21 cellular contexts compared by ENCODE assay signal in the genomic region with DNA sequence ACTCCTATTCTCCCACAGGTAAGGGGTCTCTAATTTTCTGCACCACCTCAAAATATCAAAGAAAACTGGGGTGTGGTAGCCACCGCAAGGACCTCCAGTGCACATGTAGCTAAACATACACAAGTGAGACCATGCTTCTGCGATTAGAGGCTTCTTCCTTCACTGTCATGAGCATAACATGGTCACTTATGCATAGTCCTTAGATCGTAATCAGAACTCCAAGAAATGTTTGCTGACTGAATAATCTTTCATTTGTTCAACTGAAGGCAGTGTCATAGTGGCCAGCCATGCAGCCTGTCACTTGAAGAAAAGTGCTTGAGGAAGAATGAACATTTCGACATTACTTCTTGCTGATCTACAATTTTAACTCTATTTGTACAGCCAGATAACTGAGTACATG. TPM values are rescaled to one million over a fixed set of nuclear protein-coding genes. Genes with fewer than 3 reads are reported as not detected.
DNase-seq lines count a peak whose midpoint lies in the region; ATAC-seq and TF ChIP-seq lines count a peak whose summit lies in the region.
"Had no signal": no experiment of that assay in that cellular context is flagged by ENCODE, and none has a peak within 500 bp of the region (broad histone marks: within the 10 kb centered on the region; RNA-seq: fewer than 3 reads in every experiment).

No MANE protein-coding gene starts in this region.

- peaks cover 3% of the 10 kb centered on the region for H3K9me3 Mint-ChIP-seq in activated CD8-positive, alpha-beta T cell treated with anti-CD3 and anti-CD28 coated beads for 36 hours
- H3K9me3 Mint-ChIP-seq: CD4-positive, alpha-beta T cell had no signal

- CTCF ChIA-PET in activated CD8-positive, alpha-beta T cell treated with anti-CD3 and anti-CD28 coated beads for 36 hours (lab: Charles Lee), result no interaction called here

- no peak overlapping the region for H3K9ac ChIP-seq in SK-N-MC (ENCODE audit: insufficient read length)

- H3K4me3 ChIP-seq in AG10803 (ENCODE audit: low read length), result peak overlapping the region; percentile 29
- H3K4me3 ChIP-seq in SK-N-MC, result no peak overlapping the region
- peak overlapping the region; percentile 11 to 43 for H3K4me3 ChIP-seq in foreskin fibroblast (ENCODE audit: low read depth in 1 of 2, low read length in 2 of 2)
- H3K4me3 ChIP-seq: GM12878 had no signal

- no peak for ATAC-seq in activated CD8-positive, alpha-beta T cell treated with anti-CD3 and anti-CD28 coated beads for 36 hours
- no peak for ATAC-seq in GM18907 (IDR thresholded peaks at IDR 0.05; ENCODE audit: unreplicated experiment)
- ATAC-seq: GM12878, HepG2 had no signal

- POLR2A ChIA-PET in activated CD8-positive, alpha-beta T cell treated with anti-CD3 and anti-CD28 coated beads for 36 hours (lab: Charles Lee), result no interaction called here

- peaks cover 4% of the 10 kb centered on the region; the same call in 1 of the 2 replicates for H3K36me3 ChIP-seq in SK-N-MC (ENCODE audit: insufficient read depth, low read length)

- TF ChIP-seq CTCF in AG10803 (conservative IDR thresholded peaks at IDR 0.05; ENCODE audit: low read length), result no peak
- no peak for TF ChIP-seq CTCF in foreskin fibroblast (IDR thresholded peaks at IDR 0.05; ENCODE audit: low read depth, low read length)
- no peak for TF ChIP-seq CTCF in activated CD8-positive, alpha-beta T cell treated with anti-CD3 and anti-CD28 coated beads for 36 hours (IDR thresholded peaks at IDR 0.05)

- DNase-seq in AG10803 (ENCODE audit: low read depth) (no peak), ELR (ENCODE audit: low read depth) (peak; percentile 71), SK-N-MC (ENCODE audit: low read depth, low spot score) (no peak), foreskin fibroblast (peak in 1 of 2 donors; percentile 40)
- DNase-seq in activated CD4-positive, alpha-beta T cell treated with anti-CD3 and anti-CD28 coated beads, Interleukin-2, amount 50 U/mL, for 1 hour, result no peak
- DNase-seq in activated CD8-positive, alpha-beta T cell treated with anti-CD3 and anti-CD28 coated beads for 36 hours, result no peak
- DNase-seq in central memory CD4-positive, alpha-beta T cell, result no peak
- DNase-seq: AML-193; Caco-2; CD4-positive, alpha-beta T cell; HCEC 1CT; Karpas-422; KBM-7 had no signal

- H3K4me3 Mint-ChIP-seq in activated CD8-positive, alpha-beta T cell treated with anti-CD3 and anti-CD28 coated beads for 36 hours, result no peak overlapping the region
- H3K4me3 Mint-ChIP-seq: CD4-positive, alpha-beta T cell; IgD-negative memory B cell had no signal

- peaks cover 36% of the 10 kb centered on the region for H3K27me3 Mint-ChIP-seq in activated CD8-positive, alpha-beta T cell treated with anti-CD3 and anti-CD28 coated beads for 36 hours

- H3K36me3 Mint-ChIP-seq in activated CD8-positive, alpha-beta T cell treated with anti-CD3 and anti-CD28 coated beads for 36 hours (ENCODE audit: low read depth), result no peaks in the 10 kb centered on the region
- H3K36me3 Mint-ChIP-seq: IgD-negative memory B cell had no signal

- no peak overlapping the region for H3K27ac Mint-ChIP-seq in activated CD8-positive, alpha-beta T cell treated with anti-CD3 and anti-CD28 coated beads for 36 hours
- H3K27ac Mint-ChIP-seq: CD4-positive, alpha-beta T cell; IgD-negative memory B cell had no signal

- peak overlapping the region; percentile 25 for H3K27ac ChIP-seq in SK-N-MC
- H3K27ac ChIP-seq: C4-2B had no signal

- H3K4me1 Mint-ChIP-seq in activated CD8-positive, alpha-beta T cell treated with anti-CD3 and anti-CD28 coated beads for 36 hours (ENCODE audit: low read depth), result no peaks in the 10 kb centered on the region

- no peaks in the 10 kb centered on the region for H3K9me3 ChIP-seq in SK-N-MC (ENCODE audit: low read depth, low read length)
- H3K9me3 ChIP-seq: Caco-2 had no signal

- intact Hi-C loops in activated CD8-positive, alpha-beta T cell treated with anti-CD3 and anti-CD28 coated beads for 36 hours (cut with micrococcal nuclease), result no loop called here

RNA-seq across cellular contexts. Expression of a gene that starts 14.6 kb away (rescaled TPM):
- total RNA-seq in activated CD8-positive, alpha-beta T cell treated with anti-CD3 and anti-CD28 coated beads for 36 hours, result under 1 TPM in 1 of 2 experiments, not detected in 1; 0.20 TPM
- total RNA-seq: Caco-2; CD4-positive, alpha-beta T cell; GM12878; HepG2 had no signal

RNA-seq across cellular contexts. Expression of a gene that starts 42.3 kb away (rescaled TPM):
- not detected for total RNA-seq in activated CD8-positive, alpha-beta T cell treated with anti-CD3 and anti-CD28 coated beads for 36 hours
- total RNA-seq: A172; Caco-2; CD4-positive, alpha-beta T cell; G401; GM12878; H4; HepG2 had no signal
